ENCODE assay signal across 1 cellular context in the genomic region with DNA sequence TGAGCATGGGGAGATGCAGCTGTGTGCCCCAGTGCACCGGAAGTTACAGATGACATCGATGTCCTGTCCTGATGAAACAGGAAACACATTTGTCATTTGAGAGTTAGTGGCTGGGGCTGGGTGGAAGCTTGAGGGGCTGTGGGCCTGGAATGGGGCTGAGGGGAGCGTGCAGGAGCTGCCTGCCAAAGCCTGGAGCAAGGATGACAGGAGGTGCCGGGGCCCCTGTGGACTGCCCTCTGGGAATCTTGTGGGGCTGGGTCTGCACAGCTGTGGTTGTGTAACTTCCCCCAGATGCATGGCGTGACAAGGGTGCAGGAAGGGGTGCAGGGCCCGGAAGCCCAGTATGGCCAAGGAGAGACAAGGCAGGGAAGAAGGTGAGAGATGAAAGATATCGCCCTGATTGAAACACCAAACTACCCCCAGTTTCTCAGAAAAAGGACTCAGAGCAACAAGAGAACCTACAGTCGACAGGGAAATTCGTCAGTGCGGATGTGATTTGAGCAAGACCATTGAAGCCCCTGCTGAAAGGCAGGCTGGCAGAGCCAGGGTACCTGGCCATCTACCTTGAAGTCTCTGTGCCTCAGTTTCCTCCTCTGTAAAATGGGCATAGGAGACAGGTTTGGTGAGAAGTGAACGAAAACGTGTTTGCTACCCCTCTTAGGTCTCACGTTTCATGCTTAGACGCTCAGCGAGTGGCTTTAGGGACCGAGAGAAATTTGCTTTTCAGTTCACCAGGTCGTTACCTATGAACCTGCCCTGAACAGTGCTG.
TF ChIP-seq lines count a peak whose summit lies in the region.

No MANE protein-coding gene starts in this region.

TF ChIP-seq in GM23338, 12 proteins besides CTCF, POLR2A, EP300 and RAD21:
- TF ChIP-seq, protein P1, sequence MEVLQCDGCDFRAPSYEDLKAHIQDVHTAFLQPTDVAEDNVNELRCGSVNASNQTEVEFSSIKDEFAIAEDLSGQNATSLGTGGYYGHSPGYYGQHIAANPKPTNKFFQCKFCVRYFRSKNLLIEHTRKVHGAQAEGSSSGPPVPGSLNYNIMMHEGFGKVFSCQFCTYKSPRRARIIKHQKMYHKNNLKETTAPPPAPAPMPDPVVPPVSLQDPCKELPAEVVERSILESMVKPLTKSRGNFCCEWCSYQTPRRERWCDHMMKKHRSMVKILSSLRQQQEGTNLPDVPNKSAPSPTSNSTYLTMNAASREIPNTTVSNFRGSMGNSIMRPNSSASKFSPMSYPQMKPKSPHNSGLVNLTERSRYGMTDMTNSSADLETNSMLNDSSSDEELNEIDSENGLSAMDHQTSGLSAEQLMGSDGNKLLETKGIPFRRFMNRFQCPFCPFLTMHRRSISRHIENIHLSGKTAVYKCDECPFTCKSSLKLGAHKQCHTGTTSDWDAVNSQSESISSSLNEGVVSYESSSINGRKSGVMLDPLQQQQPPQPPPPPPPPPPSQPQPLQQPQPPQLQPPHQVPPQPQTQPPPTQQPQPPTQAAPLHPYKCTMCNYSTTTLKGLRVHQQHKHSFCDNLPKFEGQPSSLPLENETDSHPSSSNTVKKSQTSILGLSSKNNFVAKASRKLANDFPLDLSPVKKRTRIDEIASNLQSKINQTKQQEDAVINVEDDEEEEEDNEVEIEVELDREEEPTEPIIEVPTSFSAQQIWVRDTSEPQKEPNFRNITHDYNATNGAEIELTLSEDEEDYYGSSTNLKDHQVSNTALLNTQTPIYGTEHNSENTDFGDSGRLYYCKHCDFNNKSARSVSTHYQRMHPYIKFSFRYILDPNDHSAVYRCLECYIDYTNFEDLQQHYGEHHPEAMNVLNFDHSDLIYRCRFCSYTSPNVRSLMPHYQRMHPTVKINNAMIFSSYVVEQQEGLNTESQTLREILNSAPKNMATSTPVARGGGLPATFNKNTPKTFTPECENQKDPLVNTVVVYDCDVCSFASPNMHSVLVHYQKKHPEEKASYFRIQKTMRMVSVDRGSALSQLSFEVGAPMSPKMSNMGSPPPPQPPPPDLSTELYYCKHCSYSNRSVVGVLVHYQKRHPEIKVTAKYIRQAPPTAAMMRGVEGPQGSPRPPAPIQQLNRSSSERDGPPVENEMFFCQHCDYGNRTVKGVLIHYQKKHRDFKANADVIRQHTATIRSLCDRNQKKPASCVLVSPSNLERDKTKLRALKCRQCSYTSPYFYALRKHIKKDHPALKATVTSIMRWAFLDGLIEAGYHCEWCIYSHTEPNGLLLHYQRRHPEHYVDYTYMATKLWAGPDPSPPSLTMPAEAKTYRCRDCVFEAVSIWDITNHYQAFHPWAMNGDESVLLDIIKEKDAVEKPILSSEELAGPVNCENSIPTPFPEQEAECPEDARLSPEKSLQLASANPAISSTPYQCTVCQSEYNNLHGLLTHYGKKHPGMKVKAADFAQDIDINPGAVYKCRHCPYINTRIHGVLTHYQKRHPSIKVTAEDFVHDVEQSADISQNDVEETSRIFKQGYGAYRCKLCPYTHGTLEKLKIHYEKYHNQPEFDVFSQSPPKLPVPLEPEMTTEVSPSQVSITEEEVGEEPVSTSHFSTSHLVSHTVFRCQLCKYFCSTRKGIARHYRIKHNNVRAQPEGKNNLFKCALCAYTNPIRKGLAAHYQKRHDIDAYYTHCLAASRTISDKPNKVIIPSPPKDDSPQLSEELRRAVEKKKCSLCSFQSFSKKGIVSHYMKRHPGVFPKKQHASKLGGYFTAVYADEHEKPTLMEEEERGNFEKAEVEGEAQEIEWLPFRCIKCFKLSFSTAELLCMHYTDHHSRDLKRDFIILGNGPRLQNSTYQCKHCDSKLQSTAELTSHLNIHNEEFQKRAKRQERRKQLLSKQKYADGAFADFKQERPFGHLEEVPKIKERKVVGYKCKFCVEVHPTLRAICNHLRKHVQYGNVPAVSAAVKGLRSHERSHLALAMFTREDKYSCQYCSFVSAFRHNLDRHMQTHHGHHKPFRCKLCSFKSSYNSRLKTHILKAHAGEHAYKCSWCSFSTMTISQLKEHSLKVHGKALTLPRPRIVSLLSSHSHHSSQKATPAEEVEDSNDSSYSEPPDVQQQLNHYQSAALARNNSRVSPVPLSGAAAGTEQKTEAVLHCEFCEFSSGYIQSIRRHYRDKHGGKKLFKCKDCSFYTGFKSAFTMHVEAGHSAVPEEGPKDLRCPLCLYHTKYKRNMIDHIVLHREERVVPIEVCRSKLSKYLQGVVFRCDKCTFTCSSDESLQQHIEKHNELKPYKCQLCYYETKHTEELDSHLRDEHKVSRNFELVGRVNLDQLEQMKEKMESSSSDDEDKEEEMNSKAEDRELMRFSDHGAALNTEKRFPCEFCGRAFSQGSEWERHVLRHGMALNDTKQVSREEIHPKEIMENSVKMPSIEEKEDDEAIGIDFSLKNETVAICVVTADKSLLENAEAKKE (CRISPR knock-in tag; IDR thresholded peaks at IDR 0.05): no peak
- TF ChIP-seq ZNF331 (CRISPR knock-in tag; IDR thresholded peaks at IDR 0.05; ENCODE audit: low read depth) (no peak), EZH2 (IDR thresholded peaks at IDR 0.05; ENCODE audit: low read depth, unreplicated experiment) (no peak), ZNF114 (CRISPR knock-in tag; IDR thresholded peaks at IDR 0.05) (no peak), POLR2AphosphoS5 (IDR thresholded peaks at IDR 0.05; ENCODE audit: low read depth) (no peak), EZH2phosphoT487 (IDR thresholded peaks at IDR 0.05; ENCODE audit: unreplicated experiment) (no peak), STAT1 (IDR thresholded peaks at IDR 0.05; ENCODE audit: unreplicated experiment) (no peak), CREB1 (CRISPR knock-in tag; IDR thresholded peaks at IDR 0.05; ENCODE audit: low read depth) (no peak), NANOG (IDR thresholded peaks at IDR 0.05; ENCODE audit: borderline replicate concordance) (no peak), JUNB (IDR thresholded peaks at IDR 0.05; ENCODE audit: unreplicated experiment) (no peak)
- TF ChIP-seq, protein P2, sequence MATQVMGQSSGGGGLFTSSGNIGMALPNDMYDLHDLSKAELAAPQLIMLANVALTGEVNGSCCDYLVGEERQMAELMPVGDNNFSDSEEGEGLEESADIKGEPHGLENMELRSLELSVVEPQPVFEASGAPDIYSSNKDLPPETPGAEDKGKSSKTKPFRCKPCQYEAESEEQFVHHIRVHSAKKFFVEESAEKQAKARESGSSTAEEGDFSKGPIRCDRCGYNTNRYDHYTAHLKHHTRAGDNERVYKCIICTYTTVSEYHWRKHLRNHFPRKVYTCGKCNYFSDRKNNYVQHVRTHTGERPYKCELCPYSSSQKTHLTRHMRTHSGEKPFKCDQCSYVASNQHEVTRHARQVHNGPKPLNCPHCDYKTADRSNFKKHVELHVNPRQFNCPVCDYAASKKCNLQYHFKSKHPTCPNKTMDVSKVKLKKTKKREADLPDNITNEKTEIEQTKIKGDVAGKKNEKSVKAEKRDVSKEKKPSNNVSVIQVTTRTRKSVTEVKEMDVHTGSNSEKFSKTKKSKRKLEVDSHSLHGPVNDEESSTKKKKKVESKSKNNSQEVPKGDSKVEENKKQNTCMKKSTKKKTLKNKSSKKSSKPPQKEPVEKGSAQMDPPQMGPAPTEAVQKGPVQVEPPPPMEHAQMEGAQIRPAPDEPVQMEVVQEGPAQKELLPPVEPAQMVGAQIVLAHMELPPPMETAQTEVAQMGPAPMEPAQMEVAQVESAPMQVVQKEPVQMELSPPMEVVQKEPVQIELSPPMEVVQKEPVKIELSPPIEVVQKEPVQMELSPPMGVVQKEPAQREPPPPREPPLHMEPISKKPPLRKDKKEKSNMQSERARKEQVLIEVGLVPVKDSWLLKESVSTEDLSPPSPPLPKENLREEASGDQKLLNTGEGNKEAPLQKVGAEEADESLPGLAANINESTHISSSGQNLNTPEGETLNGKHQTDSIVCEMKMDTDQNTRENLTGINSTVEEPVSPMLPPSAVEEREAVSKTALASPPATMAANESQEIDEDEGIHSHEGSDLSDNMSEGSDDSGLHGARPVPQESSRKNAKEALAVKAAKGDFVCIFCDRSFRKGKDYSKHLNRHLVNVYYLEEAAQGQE (IDR thresholded peaks at IDR 0.05; ENCODE audit: unreplicated experiment): no peak
- TF ChIP-seq, protein P3, sequence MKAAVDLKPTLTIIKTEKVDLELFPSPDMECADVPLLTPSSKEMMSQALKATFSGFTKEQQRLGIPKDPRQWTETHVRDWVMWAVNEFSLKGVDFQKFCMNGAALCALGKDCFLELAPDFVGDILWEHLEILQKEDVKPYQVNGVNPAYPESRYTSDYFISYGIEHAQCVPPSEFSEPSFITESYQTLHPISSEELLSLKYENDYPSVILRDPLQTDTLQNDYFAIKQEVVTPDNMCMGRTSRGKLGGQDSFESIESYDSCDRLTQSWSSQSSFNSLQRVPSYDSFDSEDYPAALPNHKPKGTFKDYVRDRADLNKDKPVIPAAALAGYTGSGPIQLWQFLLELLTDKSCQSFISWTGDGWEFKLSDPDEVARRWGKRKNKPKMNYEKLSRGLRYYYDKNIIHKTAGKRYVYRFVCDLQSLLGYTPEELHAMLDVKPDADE (IDR thresholded peaks at IDR 0.05): no peak
